Comparison of ENCODE assay signal across 3 cellular contexts in the genomic region with DNA sequence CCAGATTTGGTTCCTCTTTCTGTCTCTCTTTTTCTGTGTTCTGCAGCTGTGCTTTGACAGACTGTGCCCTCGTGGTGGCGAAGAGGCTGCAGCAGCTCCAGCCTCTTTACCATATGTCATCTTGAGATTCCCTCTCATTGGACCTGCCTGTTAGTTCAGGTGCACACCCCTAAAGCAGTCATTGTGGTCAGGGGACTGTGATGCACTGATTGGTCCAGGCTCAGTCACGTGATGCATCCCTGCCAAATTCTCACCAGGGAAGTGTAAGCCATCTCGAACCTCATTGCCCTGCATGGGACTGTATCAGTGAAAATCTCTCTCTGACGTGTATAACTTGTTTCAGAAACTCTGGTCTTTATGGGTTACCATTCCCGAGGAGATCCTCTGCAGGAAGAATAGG.
TF ChIP-seq lines count a peak whose summit lies in the region.

No MANE protein-coding gene starts in this region.

TF ChIP-seq in SK-N-SH, 30 proteins besides CTCF, POLR2A, EP300 and RAD21 (continued from another document):
- TF ChIP-seq, protein P1, sequence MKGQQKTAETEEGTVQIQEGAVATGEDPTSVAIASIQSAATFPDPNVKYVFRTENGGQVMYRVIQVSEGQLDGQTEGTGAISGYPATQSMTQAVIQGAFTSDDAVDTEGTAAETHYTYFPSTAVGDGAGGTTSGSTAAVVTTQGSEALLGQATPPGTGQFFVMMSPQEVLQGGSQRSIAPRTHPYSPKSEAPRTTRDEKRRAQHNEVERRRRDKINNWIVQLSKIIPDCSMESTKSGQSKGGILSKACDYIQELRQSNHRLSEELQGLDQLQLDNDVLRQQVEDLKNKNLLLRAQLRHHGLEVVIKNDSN (IDR thresholded peaks at IDR 0.05; ENCODE audit: borderline replicate concordance, low read depth) = peak; percentile 43; the same call in 1 of the 2 replicates
- no peak for TF ChIP-seq MEF2A (IDR thresholded peaks at IDR 0.05; ENCODE audit: borderline replicate concordance, low read depth)
- TF ChIP-seq, protein P2, sequence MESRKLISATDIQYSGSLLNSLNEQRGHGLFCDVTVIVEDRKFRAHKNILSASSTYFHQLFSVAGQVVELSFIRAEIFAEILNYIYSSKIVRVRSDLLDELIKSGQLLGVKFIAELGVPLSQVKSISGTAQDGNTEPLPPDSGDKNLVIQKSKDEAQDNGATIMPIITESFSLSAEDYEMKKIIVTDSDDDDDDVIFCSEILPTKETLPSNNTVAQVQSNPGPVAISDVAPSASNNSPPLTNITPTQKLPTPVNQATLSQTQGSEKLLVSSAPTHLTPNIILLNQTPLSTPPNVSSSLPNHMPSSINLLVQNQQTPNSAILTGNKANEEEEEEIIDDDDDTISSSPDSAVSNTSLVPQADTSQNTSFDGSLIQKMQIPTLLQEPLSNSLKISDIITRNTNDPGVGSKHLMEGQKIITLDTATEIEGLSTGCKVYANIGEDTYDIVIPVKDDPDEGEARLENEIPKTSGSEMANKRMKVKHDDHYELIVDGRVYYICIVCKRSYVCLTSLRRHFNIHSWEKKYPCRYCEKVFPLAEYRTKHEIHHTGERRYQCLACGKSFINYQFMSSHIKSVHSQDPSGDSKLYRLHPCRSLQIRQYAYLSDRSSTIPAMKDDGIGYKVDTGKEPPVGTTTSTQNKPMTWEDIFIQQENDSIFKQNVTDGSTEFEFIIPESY (IDR thresholded peaks at IDR 0.05; ENCODE audit: borderline replicate concordance, low read depth) = no peak

TF ChIP-seq in SK-N-SH treated with all-trans-retinoic acid at 6 μM for 48 hours, 23 proteins besides CTCF, POLR2A, EP300 and RAD21 (continued from another document):
- TF ChIP-seq ESRRG (CRISPR knock-in tag; IDR thresholded peaks at IDR 0.05) = no peak
- TF ChIP-seq ARNTL (CRISPR knock-in tag; IDR thresholded peaks at IDR 0.05; ENCODE audit: borderline replicate concordance, low read depth) = no peak
- TF ChIP-seq CSDC2 (CRISPR knock-in tag; IDR thresholded peaks at IDR 0.05) = no peak
- no peak for TF ChIP-seq GLIS3 (CRISPR knock-in tag; IDR thresholded peaks at IDR 0.05)
- TF ChIP-seq, protein P3, sequence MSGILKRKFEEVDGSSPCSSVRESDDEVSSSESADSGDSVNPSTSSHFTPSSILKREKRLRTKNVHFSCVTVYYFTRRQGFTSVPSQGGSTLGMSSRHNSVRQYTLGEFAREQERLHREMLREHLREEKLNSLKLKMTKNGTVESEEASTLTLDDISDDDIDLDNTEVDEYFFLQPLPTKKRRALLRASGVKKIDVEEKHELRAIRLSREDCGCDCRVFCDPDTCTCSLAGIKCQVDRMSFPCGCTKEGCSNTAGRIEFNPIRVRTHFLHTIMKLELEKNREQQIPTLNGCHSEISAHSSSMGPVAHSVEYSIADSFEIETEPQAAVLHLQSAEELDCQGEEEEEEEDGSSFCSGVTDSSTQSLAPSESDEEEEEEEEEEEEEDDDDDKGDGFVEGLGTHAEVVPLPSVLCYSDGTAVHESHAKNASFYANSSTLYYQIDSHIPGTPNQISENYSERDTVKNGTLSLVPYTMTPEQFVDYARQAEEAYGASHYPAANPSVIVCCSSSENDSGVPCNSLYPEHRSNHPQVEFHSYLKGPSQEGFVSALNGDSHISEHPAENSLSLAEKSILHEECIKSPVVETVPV (CRISPR knock-in tag; IDR thresholded peaks at IDR 0.05) = no peak
- TF ChIP-seq SNAI2 (CRISPR knock-in tag; IDR thresholded peaks at IDR 0.05) = no peak
- TF ChIP-seq TOX (CRISPR knock-in tag; IDR thresholded peaks at IDR 0.05; ENCODE audit: borderline replicate concordance) = no peak
- TF ChIP-seq OSR1 (CRISPR knock-in tag; IDR thresholded peaks at IDR 0.05) = no peak
- no peak for TF ChIP-seq ISL1 (CRISPR knock-in tag; IDR thresholded peaks at IDR 0.05)
- TF ChIP-seq, protein P4, sequence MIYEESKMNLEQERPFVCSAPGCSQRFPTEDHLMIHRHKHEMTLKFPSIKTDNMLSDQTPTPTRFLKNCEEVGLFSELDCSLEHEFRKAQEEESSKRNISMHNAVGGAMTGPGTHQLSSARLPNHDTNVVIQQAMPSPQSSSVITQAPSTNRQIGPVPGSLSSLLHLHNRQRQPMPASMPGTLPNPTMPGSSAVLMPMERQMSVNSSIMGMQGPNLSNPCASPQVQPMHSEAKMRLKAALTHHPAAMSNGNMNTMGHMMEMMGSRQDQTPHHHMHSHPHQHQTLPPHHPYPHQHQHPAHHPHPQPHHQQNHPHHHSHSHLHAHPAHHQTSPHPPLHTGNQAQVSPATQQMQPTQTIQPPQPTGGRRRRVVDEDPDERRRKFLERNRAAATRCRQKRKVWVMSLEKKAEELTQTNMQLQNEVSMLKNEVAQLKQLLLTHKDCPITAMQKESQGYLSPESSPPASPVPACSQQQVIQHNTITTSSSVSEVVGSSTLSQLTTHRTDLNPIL (CRISPR knock-in tag; IDR thresholded peaks at IDR 0.05; ENCODE audit: low read depth) = no peak
- TF ChIP-seq BACH2 (CRISPR knock-in tag; IDR thresholded peaks at IDR 0.05; ENCODE audit: borderline replicate concordance) = no peak
- TF ChIP-seq, protein P5, sequence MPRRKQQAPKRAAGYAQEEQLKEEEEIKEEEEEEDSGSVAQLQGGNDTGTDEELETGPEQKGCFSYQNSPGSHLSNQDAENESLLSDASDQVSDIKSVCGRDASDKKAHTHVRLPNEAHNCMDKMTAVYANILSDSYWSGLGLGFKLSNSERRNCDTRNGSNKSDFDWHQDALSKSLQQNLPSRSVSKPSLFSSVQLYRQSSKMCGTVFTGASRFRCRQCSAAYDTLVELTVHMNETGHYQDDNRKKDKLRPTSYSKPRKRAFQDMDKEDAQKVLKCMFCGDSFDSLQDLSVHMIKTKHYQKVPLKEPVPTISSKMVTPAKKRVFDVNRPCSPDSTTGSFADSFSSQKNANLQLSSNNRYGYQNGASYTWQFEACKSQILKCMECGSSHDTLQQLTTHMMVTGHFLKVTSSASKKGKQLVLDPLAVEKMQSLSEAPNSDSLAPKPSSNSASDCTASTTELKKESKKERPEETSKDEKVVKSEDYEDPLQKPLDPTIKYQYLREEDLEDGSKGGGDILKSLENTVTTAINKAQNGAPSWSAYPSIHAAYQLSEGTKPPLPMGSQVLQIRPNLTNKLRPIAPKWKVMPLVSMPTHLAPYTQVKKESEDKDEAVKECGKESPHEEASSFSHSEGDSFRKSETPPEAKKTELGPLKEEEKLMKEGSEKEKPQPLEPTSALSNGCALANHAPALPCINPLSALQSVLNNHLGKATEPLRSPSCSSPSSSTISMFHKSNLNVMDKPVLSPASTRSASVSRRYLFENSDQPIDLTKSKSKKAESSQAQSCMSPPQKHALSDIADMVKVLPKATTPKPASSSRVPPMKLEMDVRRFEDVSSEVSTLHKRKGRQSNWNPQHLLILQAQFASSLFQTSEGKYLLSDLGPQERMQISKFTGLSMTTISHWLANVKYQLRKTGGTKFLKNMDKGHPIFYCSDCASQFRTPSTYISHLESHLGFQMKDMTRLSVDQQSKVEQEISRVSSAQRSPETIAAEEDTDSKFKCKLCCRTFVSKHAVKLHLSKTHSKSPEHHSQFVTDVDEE (CRISPR knock-in tag; IDR thresholded peaks at IDR 0.05) = no peak
- no peak for TF ChIP-seq ZFP30 (CRISPR knock-in tag; IDR thresholded peaks at IDR 0.05)

TF ChIP-seq in K562, 482 proteins besides CTCF, POLR2A, EP300 and RAD21:
- TF ChIP-seq, protein P1 (CRISPR knock-in tag; IDR thresholded peaks at IDR 0.05) = peak; percentile 87
- TF ChIP-seq, protein P6, sequence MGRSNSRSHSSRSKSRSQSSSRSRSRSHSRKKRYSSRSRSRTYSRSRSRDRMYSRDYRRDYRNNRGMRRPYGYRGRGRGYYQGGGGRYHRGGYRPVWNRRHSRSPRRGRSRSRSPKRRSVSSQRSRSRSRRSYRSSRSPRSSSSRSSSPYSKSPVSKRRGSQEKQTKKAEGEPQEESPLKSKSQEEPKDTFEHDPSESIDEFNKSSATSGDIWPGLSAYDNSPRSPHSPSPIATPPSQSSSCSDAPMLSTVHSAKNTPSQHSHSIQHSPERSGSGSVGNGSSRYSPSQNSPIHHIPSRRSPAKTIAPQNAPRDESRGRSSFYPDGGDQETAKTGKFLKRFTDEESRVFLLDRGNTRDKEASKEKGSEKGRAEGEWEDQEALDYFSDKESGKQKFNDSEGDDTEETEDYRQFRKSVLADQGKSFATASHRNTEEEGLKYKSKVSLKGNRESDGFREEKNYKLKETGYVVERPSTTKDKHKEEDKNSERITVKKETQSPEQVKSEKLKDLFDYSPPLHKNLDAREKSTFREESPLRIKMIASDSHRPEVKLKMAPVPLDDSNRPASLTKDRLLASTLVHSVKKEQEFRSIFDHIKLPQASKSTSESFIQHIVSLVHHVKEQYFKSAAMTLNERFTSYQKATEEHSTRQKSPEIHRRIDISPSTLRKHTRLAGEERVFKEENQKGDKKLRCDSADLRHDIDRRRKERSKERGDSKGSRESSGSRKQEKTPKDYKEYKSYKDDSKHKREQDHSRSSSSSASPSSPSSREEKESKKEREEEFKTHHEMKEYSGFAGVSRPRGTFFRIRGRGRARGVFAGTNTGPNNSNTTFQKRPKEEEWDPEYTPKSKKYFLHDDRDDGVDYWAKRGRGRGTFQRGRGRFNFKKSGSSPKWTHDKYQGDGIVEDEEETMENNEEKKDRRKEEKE (IDR thresholded peaks at IDR 0.05; ENCODE audit: borderline replicate concordance in 1 of 2, control insufficient read depth in 1 of 2, low read depth in 2 of 2, low read length in 1 of 2) = no peak
- TF ChIP-seq RAD51 (IDR thresholded peaks at IDR 0.05; ENCODE audit: borderline replicate concordance, low read depth) = peak; percentile 91
- peak; percentile 69 for TF ChIP-seq RBM25 (IDR thresholded peaks at IDR 0.05; ENCODE audit: low read depth, low read length, severe bottlenecking)
- peak; percentile 42 for TF ChIP-seq NFYB (IDR thresholded peaks at IDR 0.05; ENCODE audit: extremely low read depth, insufficient read length)
- no peak for TF ChIP-seq RUNX1 (IDR thresholded peaks at IDR 0.05; ENCODE audit: low read depth)
- TF ChIP-seq ZSCAN29 (IDR thresholded peaks at IDR 0.05) = no peak
- TF ChIP-seq, protein P7, sequence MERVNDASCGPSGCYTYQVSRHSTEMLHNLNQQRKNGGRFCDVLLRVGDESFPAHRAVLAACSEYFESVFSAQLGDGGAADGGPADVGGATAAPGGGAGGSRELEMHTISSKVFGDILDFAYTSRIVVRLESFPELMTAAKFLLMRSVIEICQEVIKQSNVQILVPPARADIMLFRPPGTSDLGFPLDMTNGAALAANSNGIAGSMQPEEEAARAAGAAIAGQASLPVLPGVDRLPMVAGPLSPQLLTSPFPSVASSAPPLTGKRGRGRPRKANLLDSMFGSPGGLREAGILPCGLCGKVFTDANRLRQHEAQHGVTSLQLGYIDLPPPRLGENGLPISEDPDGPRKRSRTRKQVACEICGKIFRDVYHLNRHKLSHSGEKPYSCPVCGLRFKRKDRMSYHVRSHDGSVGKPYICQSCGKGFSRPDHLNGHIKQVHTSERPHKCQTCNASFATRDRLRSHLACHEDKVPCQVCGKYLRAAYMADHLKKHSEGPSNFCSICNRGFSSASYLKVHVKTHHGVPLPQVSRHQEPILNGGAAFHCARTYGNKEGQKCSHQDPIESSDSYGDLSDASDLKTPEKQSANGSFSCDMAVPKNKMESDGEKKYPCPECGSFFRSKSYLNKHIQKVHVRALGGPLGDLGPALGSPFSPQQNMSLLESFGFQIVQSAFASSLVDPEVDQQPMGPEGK (CRISPR knock-in tag; IDR thresholded peaks at IDR 0.05; ENCODE audit: borderline replicate concordance) = no peak
- TF ChIP-seq, protein P8, sequence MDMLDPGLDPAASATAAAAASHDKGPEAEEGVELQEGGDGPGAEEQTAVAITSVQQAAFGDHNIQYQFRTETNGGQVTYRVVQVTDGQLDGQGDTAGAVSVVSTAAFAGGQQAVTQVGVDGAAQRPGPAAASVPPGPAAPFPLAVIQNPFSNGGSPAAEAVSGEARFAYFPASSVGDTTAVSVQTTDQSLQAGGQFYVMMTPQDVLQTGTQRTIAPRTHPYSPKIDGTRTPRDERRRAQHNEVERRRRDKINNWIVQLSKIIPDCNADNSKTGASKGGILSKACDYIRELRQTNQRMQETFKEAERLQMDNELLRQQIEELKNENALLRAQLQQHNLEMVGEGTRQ (CRISPR knock-in tag; IDR thresholded peaks at IDR 0.05) = peak; percentile 88
- no peak for TF ChIP-seq NELFE (IDR thresholded peaks at IDR 0.05; ENCODE audit: insufficient read depth, insufficient read length)
- no peak for TF ChIP-seq ZNF217 (CRISPR knock-in tag; IDR thresholded peaks at IDR 0.05)
- TF ChIP-seq, protein P9, sequence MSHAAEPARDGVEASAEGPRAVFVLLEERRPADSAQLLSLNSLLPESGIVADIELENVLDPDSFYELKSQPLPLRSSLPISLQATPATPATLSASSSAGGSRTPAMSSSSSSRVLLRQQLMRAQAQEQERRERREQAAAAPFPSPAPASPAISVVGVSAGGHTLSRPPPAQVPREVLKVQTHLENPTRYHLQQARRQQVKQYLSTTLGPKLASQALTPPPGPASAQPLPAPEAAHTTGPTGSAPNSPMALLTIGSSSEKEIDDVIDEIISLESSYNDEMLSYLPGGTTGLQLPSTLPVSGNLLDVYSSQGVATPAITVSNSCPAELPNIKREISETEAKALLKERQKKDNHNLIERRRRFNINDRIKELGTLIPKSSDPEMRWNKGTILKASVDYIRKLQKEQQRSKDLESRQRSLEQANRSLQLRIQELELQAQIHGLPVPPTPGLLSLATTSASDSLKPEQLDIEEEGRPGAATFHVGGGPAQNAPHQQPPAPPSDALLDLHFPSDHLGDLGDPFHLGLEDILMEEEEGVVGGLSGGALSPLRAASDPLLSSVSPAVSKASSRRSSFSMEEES (CRISPR knock-in tag; IDR thresholded peaks at IDR 0.05) = peak; percentile 89
- TF ChIP-seq CBFA2T2 (conservative IDR thresholded peaks at IDR 0.05) = peak; percentile 58
- peak; percentile 89 for TF ChIP-seq TOE1 (IDR thresholded peaks at IDR 0.05; ENCODE audit: borderline replicate concordance)
- no peak for TF ChIP-seq TOE1 (CRISPR knock-in tag; IDR thresholded peaks at IDR 0.05; ENCODE audit: borderline replicate concordance, low read depth)
TF ChIP-seq in K562: peak in this region for 8.
